1 cellular context compared by ENCODE assay signal in the genomic region with DNA sequence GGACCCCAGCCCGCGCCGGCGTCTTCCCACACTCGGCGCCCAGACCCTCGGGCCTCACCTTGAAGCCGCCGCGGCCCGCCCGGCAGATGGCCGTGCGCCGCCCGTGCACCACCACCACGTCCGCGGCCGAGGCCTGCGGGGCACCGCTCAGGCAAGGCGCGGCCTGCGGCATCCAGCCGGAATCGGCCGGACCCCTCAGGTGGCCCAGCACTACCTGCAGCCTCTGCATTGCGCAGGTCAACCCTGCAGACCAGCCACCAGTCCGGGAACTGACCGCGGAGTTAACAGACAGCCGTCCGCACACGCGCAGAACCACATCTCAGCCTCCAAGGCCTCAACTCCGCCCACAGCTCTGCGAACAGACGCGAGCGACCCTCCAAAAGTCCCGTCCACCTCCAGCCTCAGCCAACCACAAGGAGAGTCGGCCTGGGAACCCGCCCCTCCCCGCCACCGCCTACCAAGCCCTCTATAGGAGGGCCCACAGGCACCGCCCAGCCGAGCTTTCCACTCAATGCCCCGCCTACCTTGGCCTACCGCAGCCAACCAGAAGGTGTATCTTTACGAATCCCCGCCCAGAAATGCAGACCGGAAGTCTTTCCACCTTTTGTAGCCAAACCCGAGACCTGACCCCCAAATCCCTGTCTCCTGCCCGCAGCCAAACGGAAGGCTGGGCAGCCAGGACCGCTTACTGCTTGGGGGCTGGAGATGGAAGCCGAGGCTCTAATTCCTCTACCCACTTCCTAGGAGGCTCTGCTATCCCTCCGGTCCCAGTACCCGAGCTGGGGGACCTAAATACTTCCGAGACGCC.
A peak's percentile ranks its signal among the peaks of the same experiment; 100 is the strongest.
TF ChIP-seq lines count a peak whose summit lies in the region.

A gene with protein sequence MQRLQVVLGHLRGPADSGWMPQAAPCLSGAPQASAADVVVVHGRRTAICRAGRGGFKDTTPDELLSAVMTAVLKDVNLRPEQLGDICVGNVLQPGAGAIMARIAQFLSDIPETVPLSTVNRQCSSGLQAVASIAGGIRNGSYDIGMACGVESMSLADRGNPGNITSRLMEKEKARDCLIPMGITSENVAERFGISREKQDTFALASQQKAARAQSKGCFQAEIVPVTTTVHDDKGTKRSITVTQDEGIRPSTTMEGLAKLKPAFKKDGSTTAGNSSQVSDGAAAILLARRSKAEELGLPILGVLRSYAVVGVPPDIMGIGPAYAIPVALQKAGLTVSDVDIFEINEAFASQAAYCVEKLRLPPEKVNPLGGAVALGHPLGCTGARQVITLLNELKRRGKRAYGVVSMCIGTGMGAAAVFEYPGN (minus strand): TSS at position 321 of the 808 bp plus-strand sequence. CDS start 92 bp downstream, at position 229.

TF ChIP-seq in H1, 55 proteins besides CTCF, POLR2A, EP300 and RAD21:
- TF ChIP-seq SIRT6 (IDR thresholded peaks at IDR 0.05; ENCODE audit: low read length) (no peak), KDM1A (IDR thresholded peaks at IDR 0.05; ENCODE audit: borderline replicate concordance, low read length) (no peak), SRF (IDR thresholded peaks at IDR 0.05; ENCODE audit: low read depth, low read length) (no peak), CHD7 (IDR thresholded peaks at IDR 0.05; ENCODE audit: insufficient replicate concordance, low read length) (no peak), TCF12 (IDR thresholded peaks at IDR 0.05; ENCODE audit: low read depth, low read length) (0 out of 2 replicates have a peak, but pooled peaks have one; percentile 12), ASH2L (IDR thresholded peaks at IDR 0.05; ENCODE audit: low read length) (peak; percentile 88), YY1 (IDR thresholded peaks at IDR 0.05; ENCODE audit: low read depth, low read length) (no peak), NANOG (IDR thresholded peaks at IDR 0.05; ENCODE audit: insufficient read depth, low read depth, low read length, poor library complexity, severe bottlenecking) (peak; percentile 1), JUN (IDR thresholded peaks at IDR 0.05; ENCODE audit: low read depth, low read length) (no peak), POU5F1 (IDR thresholded peaks at IDR 0.05; ENCODE audit: low read depth, low read length) (no peak), BCL11A (IDR thresholded peaks at IDR 0.05; ENCODE audit: low read depth in 2 of 2, low read length in 2 of 2) (no peak), TEAD4 (IDR thresholded peaks at IDR 0.05; ENCODE audit: low read depth, low read length) (no peak), SIN3A (conservative IDR thresholded peaks at IDR 0.05 in 1 of 2, IDR thresholded peaks at IDR 0.05 in 1 of 2; ENCODE audit: low read depth in 1 of 2, low read length in 2 of 2) (0 out of 4 replicates have a peak, but pooled peaks of 1 of the 2 experiments have one; percentile 63), NRF1 (IDR thresholded peaks at IDR 0.05; ENCODE audit: low read depth, low read length) (peak; percentile 45; the same call in 1 of the 2 replicates), FOSL1 (IDR thresholded peaks at IDR 0.05; ENCODE audit: insufficient read depth, low read depth, low read length) (no peak), SP1 (IDR thresholded peaks at IDR 0.05; ENCODE audit: low read depth, low read length) (peak; percentile 39; the same call in 1 of the 2 replicates), SAP30 (IDR thresholded peaks at IDR 0.05; ENCODE audit: insufficient read depth, insufficient replicate concordance, low read length) (peak; percentile 29), CREB1 (IDR thresholded peaks at IDR 0.05) (peak; percentile 29; the same call in 1 of the 2 replicates), EZH2 (IDR thresholded peaks at IDR 0.05; ENCODE audit: low read depth, low read length, severe bottlenecking) (no peak), CHD1 (IDR thresholded peaks at IDR 0.05; ENCODE audit: low read depth, low read length) (no peak), RFX5 (IDR thresholded peaks at IDR 0.05; ENCODE audit: borderline replicate concordance, low read depth, low read length) (no peak), KDM5A (IDR thresholded peaks at IDR 0.05; ENCODE audit: low read length) (no peak), BRCA1 (IDR thresholded peaks at IDR 0.05; ENCODE audit: low read depth, low read length) (no peak), PHF8 (conservative IDR thresholded peaks at IDR 0.05; ENCODE audit: low read depth, low read length) (peak; percentile 69), TAF7 (optimal IDR thresholded peaks at IDR 0.05; ENCODE audit: borderline replicate concordance, low read depth, low read length) (peak; percentile 76), HDAC2 (IDR thresholded peaks at IDR 0.05; ENCODE audit: borderline replicate concordance in 1 of 2, low read depth in 2 of 2, low read length in 2 of 2) (0 out of 4 replicates have a peak, but pooled peaks of 1 of the 2 experiments have one; percentile 33), TBP (IDR thresholded peaks at IDR 0.05; ENCODE audit: low read depth, low read length) (peak; percentile 73), GTF2F1 (IDR thresholded peaks at IDR 0.05; ENCODE audit: borderline replicate concordance, low read depth, low read length) (no peak), BACH1 (IDR thresholded peaks at IDR 0.05; ENCODE audit: low read length) (no peak), KDM4A (IDR thresholded peaks at IDR 0.05; ENCODE audit: low read depth, low read length, severe bottlenecking) (peak; percentile 78), POLR2AphosphoS5 (IDR thresholded peaks at IDR 0.05; ENCODE audit: low read depth, low read length) (peak; percentile 76), CEBPB (IDR thresholded peaks at IDR 0.05; ENCODE audit: low read depth, low read length) (no peak), RBBP5 (IDR thresholded peaks at IDR 0.05; ENCODE audit: borderline replicate concordance, low read depth, low read length) (peak; percentile 78), SP2 (IDR thresholded peaks at IDR 0.05; ENCODE audit: low read length) (no peak), TAF1 (IDR thresholded peaks at IDR 0.05; ENCODE audit: low read depth, low read length) (peak; percentile 87), CTBP2 (IDR thresholded peaks at IDR 0.05; ENCODE audit: borderline replicate concordance, insufficient read depth, insufficient read length, low read length) (no peak), CBX8 (IDR thresholded peaks at IDR 0.05; ENCODE audit: borderline replicate concordance, low read depth, low read length) (no peak)
- TF ChIP-seq, protein P1, sequence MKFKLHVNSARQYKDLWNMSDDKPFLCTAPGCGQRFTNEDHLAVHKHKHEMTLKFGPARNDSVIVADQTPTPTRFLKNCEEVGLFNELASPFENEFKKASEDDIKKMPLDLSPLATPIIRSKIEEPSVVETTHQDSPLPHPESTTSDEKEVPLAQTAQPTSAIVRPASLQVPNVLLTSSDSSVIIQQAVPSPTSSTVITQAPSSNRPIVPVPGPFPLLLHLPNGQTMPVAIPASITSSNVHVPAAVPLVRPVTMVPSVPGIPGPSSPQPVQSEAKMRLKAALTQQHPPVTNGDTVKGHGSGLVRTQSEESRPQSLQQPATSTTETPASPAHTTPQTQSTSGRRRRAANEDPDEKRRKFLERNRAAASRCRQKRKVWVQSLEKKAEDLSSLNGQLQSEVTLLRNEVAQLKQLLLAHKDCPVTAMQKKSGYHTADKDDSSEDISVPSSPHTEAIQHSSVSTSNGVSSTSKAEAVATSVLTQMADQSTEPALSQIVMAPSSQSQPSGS (IDR thresholded peaks at IDR 0.05; ENCODE audit: low read length): no peak
- TF ChIP-seq, protein P2, sequence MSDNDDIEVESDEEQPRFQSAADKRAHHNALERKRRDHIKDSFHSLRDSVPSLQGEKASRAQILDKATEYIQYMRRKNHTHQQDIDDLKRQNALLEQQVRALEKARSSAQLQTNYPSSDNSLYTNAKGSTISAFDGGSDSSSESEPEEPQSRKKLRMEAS (IDR thresholded peaks at IDR 0.05): peak; percentile 45
- TF ChIP-seq, protein P3, sequence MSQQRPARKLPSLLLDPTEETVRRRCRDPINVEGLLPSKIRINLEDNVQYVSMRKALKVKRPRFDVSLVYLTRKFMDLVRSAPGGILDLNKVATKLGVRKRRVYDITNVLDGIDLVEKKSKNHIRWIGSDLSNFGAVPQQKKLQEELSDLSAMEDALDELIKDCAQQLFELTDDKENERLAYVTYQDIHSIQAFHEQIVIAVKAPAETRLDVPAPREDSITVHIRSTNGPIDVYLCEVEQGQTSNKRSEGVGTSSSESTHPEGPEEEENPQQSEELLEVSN (IDR thresholded peaks at IDR 0.05): no peak
